Comparison of ENCODE assay signal across 18 cellular contexts in the genomic region with DNA sequence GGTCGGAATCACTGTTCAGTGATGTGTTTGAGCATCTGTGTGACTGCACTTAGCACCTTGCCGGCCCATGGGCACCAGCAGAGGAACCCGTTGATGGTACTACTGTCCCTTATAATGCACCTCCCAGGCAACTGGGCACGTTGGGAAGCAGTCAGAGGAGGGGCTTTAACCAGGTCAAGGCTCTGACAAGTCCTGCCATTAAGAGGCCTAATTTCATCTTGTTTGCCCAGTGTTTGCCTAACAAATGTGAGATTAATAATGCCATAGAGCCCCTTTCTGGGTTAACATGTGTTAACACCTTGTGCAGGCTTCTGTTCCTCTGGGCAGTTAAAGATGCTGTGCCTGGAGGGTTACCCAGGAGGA.
"Had no signal": no experiment of that assay in that cellular context is flagged by ENCODE, and none has a peak within 500 bp of the region (broad histone marks: within the 10 kb centered on the region; RNA-seq: fewer than 3 reads in every experiment).

No MANE protein-coding gene starts in this region.

- H3K27me3 Mint-ChIP-seq: naive B cell, progenitor cell of endocrine pancreas had no signal

- DNase-seq: activated CD4-positive, alpha-beta T cell treated with anti-CD3 and anti-CD28 coated beads, Interleukin-2, amount 50 U/mL, for 4 hours; activated CD8-positive, alpha-beta memory T cell treated with anti-CD3 and anti-CD28 coated beads, Interleukin-2, amount 50 U/mL, for 4 hours; activated naive CD4-positive, alpha-beta T cell treated with Interleukin-2 at 50 U/mL for 16 hours; dorsolateral prefrontal cortex; islet precursor cell; naive B cell; nucleus accumbens; stimulated activated CD4-positive, alpha-beta T cell treated with anti-CD3 and anti-CD28 coated beads, Interleukin-4, amount 100 ng/mL, for 1 hour; stimulated activated naive CD4-positive, alpha-beta T cell treated with Interleukin-2 at 50 U/mL for 16 hours; T-helper 9 cell; upper lobe of right lung had no signal

- H3K9me3 Mint-ChIP-seq: naive B cell had no signal

- H2AFZ ChIP-seq: hepatocyte had no signal

- H3K4me3 ChIP-seq: ascending aorta, hepatocyte, lung, right atrium auricular region, SK-N-MC, suprapubic skin, upper lobe of right lung had no signal

- H3K27ac ChIP-seq: ascending aorta, dorsolateral prefrontal cortex, hepatocyte, right atrium auricular region, SK-N-MC, suprapubic skin, upper lobe of right lung had no signal

- H3K4me3 Mint-ChIP-seq: naive B cell had no signal

- H3K9me3 ChIP-seq: ascending aorta, right atrium auricular region, suprapubic skin, upper lobe of right lung had no signal

- H3K4me1 ChIP-seq: ascending aorta, right atrium auricular region had no signal

- H3K79me2 ChIP-seq: hepatocyte had no signal

- H3K27me3 ChIP-seq: ascending aorta, dorsolateral prefrontal cortex, hepatocyte, right atrium auricular region, suprapubic skin, upper lobe of right lung had no signal

- H3K4me2 ChIP-seq: hepatocyte had no signal
